Comparison of ENCODE assay signal across 1 cellular context in the genomic region with DNA sequence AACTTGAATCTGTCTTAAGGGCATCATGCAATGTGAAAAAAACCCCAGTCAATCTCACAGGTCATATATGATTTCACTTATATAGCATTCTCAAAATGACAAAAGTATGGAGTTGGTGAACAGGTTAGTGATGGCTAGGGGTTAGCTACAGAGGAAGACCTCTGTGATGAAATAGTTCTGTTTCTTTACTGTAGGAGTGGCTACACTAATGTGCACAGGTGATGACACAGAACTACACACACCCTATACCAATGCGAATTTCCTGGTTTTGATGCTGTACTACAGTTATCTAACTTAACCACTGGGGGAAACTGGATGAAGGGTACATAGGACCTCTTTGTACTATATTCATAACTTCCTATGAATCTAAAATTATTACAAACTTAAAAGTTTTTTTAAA.
TF ChIP-seq lines count a peak whose summit lies in the region.

No MANE protein-coding gene starts in this region.

TF ChIP-seq in SK-N-SH, 30 proteins besides CTCF, POLR2A, EP300 and RAD21 (continued from another document):
- TF ChIP-seq, protein P1, sequence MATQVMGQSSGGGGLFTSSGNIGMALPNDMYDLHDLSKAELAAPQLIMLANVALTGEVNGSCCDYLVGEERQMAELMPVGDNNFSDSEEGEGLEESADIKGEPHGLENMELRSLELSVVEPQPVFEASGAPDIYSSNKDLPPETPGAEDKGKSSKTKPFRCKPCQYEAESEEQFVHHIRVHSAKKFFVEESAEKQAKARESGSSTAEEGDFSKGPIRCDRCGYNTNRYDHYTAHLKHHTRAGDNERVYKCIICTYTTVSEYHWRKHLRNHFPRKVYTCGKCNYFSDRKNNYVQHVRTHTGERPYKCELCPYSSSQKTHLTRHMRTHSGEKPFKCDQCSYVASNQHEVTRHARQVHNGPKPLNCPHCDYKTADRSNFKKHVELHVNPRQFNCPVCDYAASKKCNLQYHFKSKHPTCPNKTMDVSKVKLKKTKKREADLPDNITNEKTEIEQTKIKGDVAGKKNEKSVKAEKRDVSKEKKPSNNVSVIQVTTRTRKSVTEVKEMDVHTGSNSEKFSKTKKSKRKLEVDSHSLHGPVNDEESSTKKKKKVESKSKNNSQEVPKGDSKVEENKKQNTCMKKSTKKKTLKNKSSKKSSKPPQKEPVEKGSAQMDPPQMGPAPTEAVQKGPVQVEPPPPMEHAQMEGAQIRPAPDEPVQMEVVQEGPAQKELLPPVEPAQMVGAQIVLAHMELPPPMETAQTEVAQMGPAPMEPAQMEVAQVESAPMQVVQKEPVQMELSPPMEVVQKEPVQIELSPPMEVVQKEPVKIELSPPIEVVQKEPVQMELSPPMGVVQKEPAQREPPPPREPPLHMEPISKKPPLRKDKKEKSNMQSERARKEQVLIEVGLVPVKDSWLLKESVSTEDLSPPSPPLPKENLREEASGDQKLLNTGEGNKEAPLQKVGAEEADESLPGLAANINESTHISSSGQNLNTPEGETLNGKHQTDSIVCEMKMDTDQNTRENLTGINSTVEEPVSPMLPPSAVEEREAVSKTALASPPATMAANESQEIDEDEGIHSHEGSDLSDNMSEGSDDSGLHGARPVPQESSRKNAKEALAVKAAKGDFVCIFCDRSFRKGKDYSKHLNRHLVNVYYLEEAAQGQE (IDR thresholded peaks at IDR 0.05; ENCODE audit: low read depth, low read length): no peak
- TF ChIP-seq TEAD4 (IDR thresholded peaks at IDR 0.05; ENCODE audit: borderline replicate concordance, insufficient read depth): no peak
- TF ChIP-seq, protein P2, sequence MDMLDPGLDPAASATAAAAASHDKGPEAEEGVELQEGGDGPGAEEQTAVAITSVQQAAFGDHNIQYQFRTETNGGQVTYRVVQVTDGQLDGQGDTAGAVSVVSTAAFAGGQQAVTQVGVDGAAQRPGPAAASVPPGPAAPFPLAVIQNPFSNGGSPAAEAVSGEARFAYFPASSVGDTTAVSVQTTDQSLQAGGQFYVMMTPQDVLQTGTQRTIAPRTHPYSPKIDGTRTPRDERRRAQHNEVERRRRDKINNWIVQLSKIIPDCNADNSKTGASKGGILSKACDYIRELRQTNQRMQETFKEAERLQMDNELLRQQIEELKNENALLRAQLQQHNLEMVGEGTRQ (IDR thresholded peaks at IDR 0.05; ENCODE audit: borderline replicate concordance, low read depth, low read length): no peak
- TF ChIP-seq NFIC (IDR thresholded peaks at IDR 0.05; ENCODE audit: borderline replicate concordance): no peak
- TF ChIP-seq TAF1 (IDR thresholded peaks at IDR 0.05; ENCODE audit: borderline replicate concordance, low read depth, low read length): no peak
- no peak for TF ChIP-seq SMC3 (IDR thresholded peaks at IDR 0.05; ENCODE audit: low read depth, low read length)
- TF ChIP-seq RCOR1 (IDR thresholded peaks at IDR 0.05; ENCODE audit: low read length): no peak
- TF ChIP-seq, protein P3, sequence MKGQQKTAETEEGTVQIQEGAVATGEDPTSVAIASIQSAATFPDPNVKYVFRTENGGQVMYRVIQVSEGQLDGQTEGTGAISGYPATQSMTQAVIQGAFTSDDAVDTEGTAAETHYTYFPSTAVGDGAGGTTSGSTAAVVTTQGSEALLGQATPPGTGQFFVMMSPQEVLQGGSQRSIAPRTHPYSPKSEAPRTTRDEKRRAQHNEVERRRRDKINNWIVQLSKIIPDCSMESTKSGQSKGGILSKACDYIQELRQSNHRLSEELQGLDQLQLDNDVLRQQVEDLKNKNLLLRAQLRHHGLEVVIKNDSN (IDR thresholded peaks at IDR 0.05; ENCODE audit: borderline replicate concordance, low read depth): no peak
- no peak for TF ChIP-seq NRF1 (IDR thresholded peaks at IDR 0.05; ENCODE audit: low read depth, low read length)
- TF ChIP-seq GATA2 (CRISPR knock-in tag; IDR thresholded peaks at IDR 0.05): no peak
TF ChIP-seq in SK-N-SH: peak in this region for 0.
